8 cellular contexts compared by ENCODE assay signal in the genomic region with DNA sequence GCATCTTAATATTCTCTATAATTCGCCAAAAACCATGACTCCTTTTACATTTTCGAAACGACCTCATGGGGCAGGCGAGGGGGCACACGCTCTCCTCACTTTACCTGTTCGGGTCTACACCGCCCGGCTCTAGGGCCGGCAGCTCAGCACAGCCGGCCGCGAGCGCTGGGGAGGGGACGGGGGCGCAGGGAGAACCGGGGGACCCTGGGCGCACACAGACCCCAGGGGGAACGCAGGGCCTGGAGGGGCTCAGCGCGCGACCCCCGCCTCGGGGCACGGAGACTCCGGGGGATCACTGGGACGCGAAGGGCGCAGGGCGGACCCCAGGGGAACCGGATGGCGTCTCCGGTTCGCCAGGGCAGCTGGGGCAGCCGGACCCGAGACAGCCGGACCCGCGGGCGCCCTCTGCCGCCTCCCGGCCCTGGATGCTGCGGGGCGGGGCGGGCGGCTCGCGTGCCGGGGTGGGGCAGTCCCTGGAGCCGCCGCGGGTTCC. TPM values are rescaled to one million over a fixed set of nuclear protein-coding genes. Genes with fewer than 3 reads are reported as not detected.
DNase-seq lines count a peak whose midpoint lies in the region; ATAC-seq, FAIRE-seq and TF ChIP-seq lines count a peak whose summit lies in the region.

A gene (plus strand): TSS at position 482 of the 493 bp plus-strand sequence. CDS start 22,189 bp downstream, outside the sequence.

- no peak within 1 kb of the TSS for H3K9ac ChIP-seq in iPS-18a (ENCODE audit: low read length)

- no peaks in the 10 kb centered on the region for H3K27me3 ChIP-seq in Panc1 (ENCODE audit: control insufficient read depth, insufficient read depth, low read length)
- peaks cover 60% of the 10 kb centered on the region for H3K27me3 ChIP-seq in iPS-18a (ENCODE audit: control insufficient read depth, insufficient read depth, low read length)
- peaks cover 4 to 74% (median 34%) of the 10 kb centered on the region in 7 donors for H3K27me3 ChIP-seq in spleen (replicated peaks in 1 of 7)

- CTCF ChIA-PET in Panc1 (lab: Charles Lee): interaction anchor here (0.6 to 1.2 kb wide), 4 partner anchors 23 to 126 kb away, joined by 3 to 4 read pairs (median 3); no protein-coding TSS in a partner anchor

- peak within 1 kb of the TSS; percentile 72 for H3K27ac ChIP-seq in Panc1 (ENCODE audit: low read length)
- H3K27ac ChIP-seq in iPS-18a (ENCODE audit: low read length): no peak within 1 kb of the TSS
- H3K27ac ChIP-seq in spleen: peak within 1 kb of the TSS; percentile 36 to 81 (median 70)

- intact Hi-C loops in Panc1 (cut with micrococcal nuclease; ENCODE audit: unreplicated experiment) (no loop called here), spleen (cut with DNase I; ENCODE audit: low total_unique reads) (no loop called here)

- H3K9me3 ChIP-seq in Panc1 (ENCODE audit: control insufficient read depth, insufficient read depth, low read depth, low read length): no peaks in the 10 kb centered on the region
- no peaks in the 10 kb centered on the region for H3K9me3 ChIP-seq in iPS-18a (ENCODE audit: control insufficient read depth, low read depth, low read length)
- no peaks in the 10 kb centered on the region for H3K9me3 ChIP-seq in spleen

- H3K36me3 ChIP-seq in Panc1 (ENCODE audit: control insufficient read depth, insufficient read depth, low read length) (no peaks in the 10 kb centered on the region), iPS-18a (ENCODE audit: control insufficient read depth, low read depth, low read length) (no peaks in the 10 kb centered on the region), spleen (peaks cover 0 to 13% (median 6%) of the 10 kb centered on the region in 6 donors)

- DNase-seq in COLO668 (lab: John Stamatoyannopoulos, UW; ENCODE audit: unreplicated experiment) (peak; percentile 88), GM19239 (ENCODE audit: insufficient read length, low spot score) (peak; percentile 91), Panc1 (ENCODE audit: low read depth, low spot score) (no peak), astrocyte of the spinal cord (ENCODE audit: low read depth, low spot score) (peak; percentile 47), spleen (no peak), foreskin melanocyte (no peak)

- peak within 1 kb of the TSS; percentile 66 to 71 for H3K4me3 ChIP-seq in Panc1 (ENCODE audit: low read depth in 2 of 2, low read length in 2 of 2)
- peak within 1 kb of the TSS; percentile 49 for H3K4me3 ChIP-seq in astrocyte of the spinal cord (ENCODE audit: low read depth, low read length)
- H3K4me3 ChIP-seq in iPS-18a (ENCODE audit: low read length): peak within 1 kb of the TSS; percentile 60
- peak within 1 kb of the TSS; percentile 46 to 76 (median 56) for H3K4me3 ChIP-seq in spleen

- no peak for TF ChIP-seq POLR2A in spleen (IDR thresholded peaks at IDR 0.05)

- ATAC-seq in HG03196 (IDR thresholded peaks at IDR 0.05; ENCODE audit: unreplicated experiment) (peak; percentile 37), Panc1 (peak; percentile 79)

- BruUV-seq in Panc1 (replicated peaks; lab: Mats Ljungman, UMichigan): no TSS peak

- TF ChIP-seq CTCF in Panc1 (IDR thresholded peaks at IDR 0.05) (peak; percentile 94), astrocyte of the spinal cord (IDR thresholded peaks at IDR 0.05; ENCODE audit: low read depth, low read length) (peak; percentile 50), spleen (IDR thresholded peaks at IDR 0.05 in 8 of 11, conservative IDR thresholded peaks at IDR 0.05 in 3 of 11) (peak in 6 of 11 experiments; percentile 40 to 62 (median 57))

- POLR2A ChIA-PET in Panc1 (lab: Charles Lee): no interaction called here

- in situ Hi-C loops in Panc1 (cut with HindIII; ENCODE audit: low pct_unique_long_range_greater_than_20kb, low sequenced_read_pairs) (no loop called here), astrocyte of the spinal cord (cut with HindIII; ENCODE audit: low sequenced_read_pairs) (no loop called here)

- peaks cover 49% of the 10 kb centered on the region for H3K4me1 ChIP-seq in Panc1 (ENCODE audit: control insufficient read depth, insufficient read depth, low read length)
- peaks cover 3% of the 10 kb centered on the region for H3K4me1 ChIP-seq in iPS-18a (ENCODE audit: control insufficient read depth, low read depth, low read length)
- peaks cover 9 to 71% (median 42%) of the 10 kb centered on the region in 6 donors for H3K4me1 ChIP-seq in spleen

- FAIRE-seq in GM19239 (lab: Jason Lieb, UNC): peak; percentile 23

- 0 to 1% (median 1%) methylated on average over 1 to 51 of the region's 51 CpGs for WGBS in spleen, 5 donors

RNA-seq across cellular contexts. Expression of the gene that starts here (rescaled TPM):
- total RNA-seq in Panc1 (2021; ENCODE audit: unreplicated experiment): 23.6 TPM
- 29.3 TPM for polyA plus RNA-seq in Panc1 (2012; ENCODE audit: insufficient read length)
- total RNA-seq in spleen: 10 to 100 TPM; 11.2 to 28.5 (median 14.0) TPM
- 1 to 10 TPM in 2 of 3 donors, under 1 TPM in 1; 0.96 to 5.4 (median 2.8) TPM for polyA plus RNA-seq in spleen

Comparison
In these comparisons a context has a peak if more than half of its experiments do, and no peak if none do; other contexts are left out.
1. DNase-seq: peak in COLO668 (single experiment), GM19239 (single experiment) and astrocyte of the spinal cord (single experiment); none in Panc1 (single experiment), spleen (single experiment) and foreskin melanocyte (single experiment).
2. Peak in every context shown above with its lines, with median percentiles within 50 percentile points of each other: H3K4me3 ChIP-seq and CTCF ChIP-seq.